In genomic region chr9:120894404-120895226, GRCh38 we compare ENCODE assay signal across 8 cellular contexts. TPM values are rescaled to one million over a fixed set of nuclear protein-coding genes. Genes with fewer than 3 reads are reported as not detected.
DNase-seq lines count a peak whose midpoint lies in the region; ATAC-seq and TF ChIP-seq lines count a peak whose summit lies in the region.

No MANE protein-coding gene starts in this region.

- H3K36me3 ChIP-seq in GM23338 (ENCODE audit: insufficient read depth) = no peaks in the 10 kb centered on the region
- H3K36me3 ChIP-seq in skeletal muscle satellite cell (ENCODE audit: insufficient read depth, low read length) = no peaks in the 10 kb centered on the region

- H3K27ac ChIP-seq in GM23338 (ENCODE audit: low read depth) = no peak overlapping the region

- H3K27me3 ChIP-seq in GM23338 (ENCODE audit: insufficient read depth) (peaks cover 21% of the 10 kb centered on the region), skeletal muscle satellite cell (ENCODE audit: control insufficient read depth, insufficient read depth, low read length) (peaks cover 28% of the 10 kb centered on the region)

- H2AFZ ChIP-seq in GM23338 = peak overlapping the region; percentile 99

- H3K27me3 Mint-ChIP-seq in GM23338 (ENCODE audit: insufficient read depth, low read depth, poor library complexity) = peaks cover 20% of the 10 kb centered on the region

- no peaks in the 10 kb centered on the region for H3K9me3 ChIP-seq in skeletal muscle satellite cell (replicated peaks; ENCODE audit: low read length)

- ATAC-seq in GM23338 (peak; percentile 91), left ventricle myocardium superior (peak; percentile 88), HG03432 (IDR thresholded peaks at IDR 0.05; ENCODE audit: unreplicated experiment) (no peak), GM21529 (IDR thresholded peaks at IDR 0.05; ENCODE audit: unreplicated experiment) (no peak)
- ATAC-seq in activated naive CD4-positive, alpha-beta T cell treated with anti-CD3 and anti-CD28 coated beads, Interleukin-2, amount 50 U/mL, for 72 hours = no peak

- H3K36me3 Mint-ChIP-seq in GM23338 (ENCODE audit: low read depth) = no peaks in the 10 kb centered on the region
- peaks cover 0 to 17% of the 10 kb centered on the region in 2 donors for H3K36me3 Mint-ChIP-seq in activated naive CD4-positive, alpha-beta T cell treated with anti-CD3 and anti-CD28 coated beads, Interleukin-2, amount 50 U/mL, for 72 hours

- intact Hi-C loops in left ventricle myocardium superior (cut with micrococcal nuclease) = no loop called here

- H3K4me1 Mint-ChIP-seq in GM23338 = peaks cover 20% of the 10 kb centered on the region

- no peak for TF ChIP-seq CTCF in GM23338 (conservative IDR thresholded peaks at IDR 0.05; ENCODE audit: low read depth in 2 of 2)

- H3K4me3 Mint-ChIP-seq in GM23338 = peak overlapping the region; percentile 61; the same call in 2 of the 3 replicates

- H3F3A ChIP-seq in GM23338 (replicated peaks; ENCODE audit: low read depth) = peaks cover 8% of the 10 kb centered on the region

- H4K20me1 ChIP-seq in GM23338 (replicated peaks; ENCODE audit: insufficient read depth) = no peaks in the 10 kb centered on the region

- H3K9me3 Mint-ChIP-seq in GM23338 = no peaks in the 10 kb centered on the region
- no peaks in the 10 kb centered on the region for H3K9me3 Mint-ChIP-seq in activated naive CD4-positive, alpha-beta T cell treated with anti-CD3 and anti-CD28 coated beads, Interleukin-2, amount 50 U/mL, for 72 hours

- DNase-seq in GM23338 (ENCODE audit: low spot score) (peak; percentile 85), left ventricle myocardium superior (peak; percentile 82), HK-2 (ENCODE audit: unreplicated experiment) (no peak), HT-29 (ENCODE audit: low spot score) (no peak)
- DNase-seq in activated naive CD4-positive, alpha-beta T cell treated with anti-CD3 and anti-CD28 coated beads, Interleukin-2, amount 50 U/mL, for 72 hours (ENCODE audit: low spot score in 2 of 2) = no peak

- no peak overlapping the region for H3K27ac Mint-ChIP-seq in GM23338
- peak overlapping the region; percentile 25 to 79 for H3K27ac Mint-ChIP-seq in activated naive CD4-positive, alpha-beta T cell treated with anti-CD3 and anti-CD28 coated beads, Interleukin-2, amount 50 U/mL, for 72 hours

- H3K4me2 ChIP-seq in GM23338 (peak overlapping the region; percentile 85), skeletal muscle satellite cell (ENCODE audit: low read length) (peak overlapping the region; percentile 56)

- no peaks in the 10 kb centered on the region for H3K79me2 ChIP-seq in GM23338 (replicated peaks; ENCODE audit: insufficient read depth)

- no peaks in the 10 kb centered on the region for H3K9me2 ChIP-seq in GM23338 (ENCODE audit: insufficient read depth)

- H3K4me1 ChIP-seq in GM23338 (ENCODE audit: insufficient read depth) (peaks cover 9% of the 10 kb centered on the region; the same call in 1 of the 2 replicates), skeletal muscle satellite cell (ENCODE audit: control insufficient read depth, insufficient read depth, low read length) (peaks cover 22% of the 10 kb centered on the region)

- peak overlapping the region; percentile 57 for H3K4me3 ChIP-seq in GM23338
- no peak overlapping the region for H3K4me3 ChIP-seq in skeletal muscle satellite cell (ENCODE audit: low read length)

- H3K9ac ChIP-seq in skeletal muscle satellite cell (ENCODE audit: low read depth, low read length) = no peak overlapping the region

TF ChIP-seq in GM23338, 12 proteins besides CTCF, POLR2A, EP300 and RAD21 (continues in another document):
- no peak for TF ChIP-seq NANOG (IDR thresholded peaks at IDR 0.05; ENCODE audit: borderline replicate concordance)
- no peak for TF ChIP-seq STAT1 (IDR thresholded peaks at IDR 0.05; ENCODE audit: unreplicated experiment)
- no peak for TF ChIP-seq EZH2 (IDR thresholded peaks at IDR 0.05; ENCODE audit: low read depth, unreplicated experiment)
- no peak for TF ChIP-seq ZNF331 (CRISPR knock-in tag; IDR thresholded peaks at IDR 0.05; ENCODE audit: low read depth)
- no peak for TF ChIP-seq ETS1 (IDR thresholded peaks at IDR 0.05)

RNA-seq across cellular contexts. Expression of gene PHF19, which starts 17.6 kb away (rescaled TPM):
- total RNA-seq in GM23338 (2014; rRNA removed; shearing (Covaris generic)) = 31.0 and 33.7 TPM in 2 replicates
- polyA plus RNA-seq in GM23338 (2016; fragmentation: Nextera tagmentation; extraction: Ambion mirVana) = 13.1 and 16.8 TPM in 2 replicates
- 100 to 1,000 TPM; 305 to 312 TPM for total RNA-seq in activated naive CD4-positive, alpha-beta T cell treated with anti-CD3 and anti-CD28 coated beads, Interleukin-2, amount 50 U/mL, for 72 hours
- 9.5 TPM for total RNA-seq in left ventricle myocardium superior
- 21.0 and 25.8 TPM in 2 replicates for total RNA-seq in skeletal muscle satellite cell (2012; rRNA removed)
- total RNA-seq in HT-29 (2014; rRNA removed; shearing (Covaris generic)) = 100 and 106 TPM in 2 replicates

RNA-seq across cellular contexts. Expression of gene TRAF1, which starts 32.0 kb away (rescaled TPM):
- 1.0 and 1.4 TPM in 2 replicates for total RNA-seq in GM23338 (2014; rRNA removed; shearing (Covaris generic))
- 0.39 and 0.63 TPM in 2 replicates for polyA plus RNA-seq in GM23338 (2016; fragmentation: Nextera tagmentation; extraction: Ambion mirVana)
- total RNA-seq in activated naive CD4-positive, alpha-beta T cell treated with anti-CD3 and anti-CD28 coated beads, Interleukin-2, amount 50 U/mL, for 72 hours = 100 to 1,000 TPM in 1 of 2 donors, 10 to 100 TPM in 1; 99.5 to 100 TPM
- total RNA-seq in left ventricle myocardium superior = 2.4 TPM
- 1.1 and 4.1 TPM in 2 replicates for total RNA-seq in skeletal muscle satellite cell (2012; rRNA removed)
- total RNA-seq in HT-29 (2014; rRNA removed; shearing (Covaris generic)) = 0.41 and 0.73 TPM in 2 replicates

RNA-seq across cellular contexts. Expression of gene PSMD5, which starts 51.9 kb away (rescaled TPM):
- 40.5 and 49.4 TPM in 2 replicates for total RNA-seq in GM23338 (2014; rRNA removed; shearing (Covaris generic))
- 21.9 and 23.9 TPM in 2 replicates for polyA plus RNA-seq in GM23338 (2016; fragmentation: Nextera tagmentation; extraction: Ambion mirVana)
- total RNA-seq in activated naive CD4-positive, alpha-beta T cell treated with anti-CD3 and anti-CD28 coated beads, Interleukin-2, amount 50 U/mL, for 72 hours = 10 to 100 TPM; 74.9 to 75.2 TPM
- 14.0 TPM for total RNA-seq in left ventricle myocardium superior
- 30.7 and 33.0 TPM in 2 replicates for total RNA-seq in skeletal muscle satellite cell (2012; rRNA removed)
- total RNA-seq in HT-29 (2014; rRNA removed; shearing (Covaris generic)) = 17.4 and 26.5 TPM in 2 replicates

Comparison
In these comparisons a context has a peak if more than half of its experiments do, and no peak if none do; other contexts are left out.
1. ATAC-seq: peak in GM23338 (single experiment) and left ventricle myocardium superior (single experiment); none in activated naive CD4-positive, alpha-beta T cell treated with anti-CD3 and anti-CD28 coated beads, Interleukin-2, amount 50 U/mL, for 72 hours (0 of 2), HG03432 (single experiment) and GM21529 (single experiment).
2. DNase-seq: peak in GM23338 (single experiment) and left ventricle myocardium superior (single experiment); none in activated naive CD4-positive, alpha-beta T cell treated with anti-CD3 and anti-CD28 coated beads, Interleukin-2, amount 50 U/mL, for 72 hours (0 of 2), HK-2 (single experiment) and HT-29 (single experiment).
3. RNA of gene TRAF1, which starts 32.0 kb away (total RNA-seq): 99.5 to 100 TPM in activated naive CD4-positive, alpha-beta T cell treated with anti-CD3 and anti-CD28 coated beads, Interleukin-2, amount 50 U/mL, for 72 hours; 2.4 TPM in left ventricle myocardium superior (single experiment), 1.0 to 1.4 TPM in GM23338 and 0.41 to 0.73 TPM in HT-29; every median in the first group is over 10 times any median in the second.